ENCODE assay signal across 25 cellular contexts in genomic region chr4:95985791-95986190, GRCh38.
"Had no signal": no experiment of that assay in that cellular context is flagged by ENCODE, and none has a peak within 500 bp of the region (broad histone marks: within the 10 kb centered on the region; RNA-seq: fewer than 3 reads in every experiment).

No MANE protein-coding gene starts in this region.

- DNase-seq: hypothalamus; immature natural killer cell; kidney; left colon; left lung; lower lobe of right lung; mammary epithelial cell; mesendoderm; ovary; small intestine; spleen; stimulated activated CD4-positive, alpha-beta T cell treated with anti-CD3 and anti-CD28 coated beads, Interleukin-1b, Interleukin-23, amount 100 ng/mL, for 48 hours; stimulated activated CD4-positive, alpha-beta T cell treated with anti-CD3 and anti-CD28 coated beads, Interleukin-2, amount 100 ng/mL, for 48 hours; stimulated activated CD4-positive, alpha-beta T cell treated with anti-CD3 and anti-CD28 coated beads, Interleukin-4, amount 100 ng/mL, for 4 hours; stimulated activated CD8-positive, alpha-beta memory T cell treated with anti-CD3 and anti-CD28 coated beads, Interleukin-4, amount 100 ng/mL, for 48 hours; stimulated activated naive CD4-positive, alpha-beta T cell treated with Interleukin-2 at 50 U/mL for 16 hours; stimulated activated naive CD8-positive, alpha-beta T cell treated with anti-CD3 and anti-CD28 coated beads, Interleukin-15, amount 100 ng/mL, for 72 hours; substantia nigra; uterus had no signal

- H3K9me3 ChIP-seq: lower lobe of right lung, ovary, right atrium auricular region, uterus had no signal

- H3K36me3 ChIP-seq: left lung, lower lobe of right lung, ovary, right atrium auricular region, spleen, tibial nerve, uterus had no signal

- H3K27me3 ChIP-seq: left lung, ovary, right atrium auricular region, spleen, tibial nerve, uterus had no signal

- H3K27ac ChIP-seq: left lung, lower lobe of right lung, ovary, right atrium auricular region, spleen, tibial nerve, uterus had no signal

- H3K4me3 ChIP-seq: left lung, lower lobe of right lung, ovary, right atrium auricular region, spleen, tibial nerve, uterus had no signal

- ATAC-seq: left colon; left lung; lower lobe of right lung; naive thymus-derived CD4-positive, alpha-beta T cell; natural killer cell treated with Interleukin-12 subunit alpha and Interleukin-12 subunit beta and Interleukin-15 and Interleukin-18, amount 100 ng/mL, for 72 hours; sciatic nerve; stimulated activated memory B cell treated with anti-CD40 and anti-IgM and Interleukin-4, amounts not matched to agents 10 μg/mL and 1 μg/mL and 100 μg/mL, for 72 hours; stimulated activated naive CD8-positive, alpha-beta T cell treated with anti-CD3 and anti-CD28 coated beads, Interleukin-15, amount 100 ng/mL, for 72 hours had no signal

- H3K4me1 ChIP-seq: left lung, lower lobe of right lung, right atrium auricular region, spleen, tibial nerve, uterus had no signal
